Comparison of ENCODE assay signal across 11 cellular contexts in the genomic region with DNA sequence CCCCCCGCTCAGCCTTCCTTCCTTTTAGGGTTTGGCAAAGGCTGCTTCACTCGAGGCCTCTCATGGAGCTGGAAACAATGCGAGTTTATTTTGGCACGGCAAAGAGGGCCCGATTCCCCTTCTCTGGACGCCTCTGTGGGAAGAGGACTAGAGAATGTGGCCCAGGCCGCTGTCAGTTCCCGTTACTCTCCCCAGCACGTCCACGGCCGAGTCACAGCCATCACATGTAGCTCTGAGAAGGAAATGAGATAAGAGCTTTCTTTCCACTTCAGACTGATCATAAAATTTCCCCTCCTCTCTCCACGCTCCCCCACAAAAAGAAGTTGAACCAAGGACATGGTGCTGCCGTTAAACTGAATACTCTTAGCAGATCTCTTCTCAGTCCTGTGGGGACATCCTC.
DNase-seq lines count a peak whose midpoint lies in the region; ATAC-seq and TF ChIP-seq lines count a peak whose summit lies in the region.
"Had no signal": no experiment of that assay in that cellular context is flagged by ENCODE, and none has a peak within 500 bp of the region (broad histone marks: within the 10 kb centered on the region; RNA-seq: fewer than 3 reads in every experiment).

No MANE protein-coding gene starts in this region.

- peak; percentile 10 for DNase-seq in GF-D8 (lab: John Stamatoyannopoulos, UW)
- DNase-seq in astrocyte of the spinal cord (ENCODE audit: low read depth, low spot score): peak; percentile 74
- DNase-seq in right cardiac atrium: peak; percentile 93 to 96 (median 95)
- peak; percentile 44 for DNase-seq in gastrocnemius medialis
- DNase-seq in NCI-H1092 (lab: John Stamatoyannopoulos, UW): no peak
- no peak for DNase-seq in T1000 (lab: John Stamatoyannopoulos, UW)
- DNase-seq in activated CD4-positive, CD25-positive, alpha-beta regulatory T cell treated with anti-CD3 and anti-CD28 coated beads, Interleukin-2, amount 50 U/mL, for 72 hours: no peak
- no peak for DNase-seq in cerebellum (ENCODE audit: low spot score)
- DNase-seq: activated CD8-positive, alpha-beta memory T cell treated with anti-CD3 and anti-CD28 coated beads for 24 hours; COR-L47; naive B cell had no signal

- ATAC-seq in right cardiac atrium (peak; percentile 88 to 91), gastrocnemius medialis (peak in 1 of 2 donors; percentile 14)

- H3K27me3 ChIP-seq in right cardiac atrium (ENCODE audit: control insufficient read depth, insufficient read depth) (no peaks in the 10 kb centered on the region), gastrocnemius medialis (no peaks in the 10 kb centered on the region)

- 4% methylated on average over 13 of the region's 13 CpGs for WGBS in right cardiac atrium

- H3K4me3 ChIP-seq in astrocyte of the spinal cord (ENCODE audit: low read depth, low read length) (no peak overlapping the region), right cardiac atrium (ENCODE audit: low read length) (no peak overlapping the region), gastrocnemius medialis (no peak overlapping the region)

- H3K4me1 ChIP-seq in right cardiac atrium (ENCODE audit: control insufficient read depth, insufficient read depth, low read length) (peaks cover 53% of the 10 kb centered on the region), gastrocnemius medialis (peaks cover 37 to 55% of the 10 kb centered on the region in 2 donors)

- H3K36me3 ChIP-seq in gastrocnemius medialis: no peaks in the 10 kb centered on the region

- H3K27ac ChIP-seq in right cardiac atrium (ENCODE audit: low read length) (peak overlapping the region; percentile 100), gastrocnemius medialis (peak overlapping the region; percentile 65 to 80 (median 70))

- TF ChIP-seq CTCF in astrocyte of the spinal cord (IDR thresholded peaks at IDR 0.05; ENCODE audit: low read depth, low read length): no peak
- no peak for TF ChIP-seq CTCF in gastrocnemius medialis (IDR thresholded peaks at IDR 0.05 in 4 of 5, conservative IDR thresholded peaks at IDR 0.05 in 1 of 5)

- TF ChIP-seq POLR2A in gastrocnemius medialis (IDR thresholded peaks at IDR 0.05): no peak

- H3K9me3 ChIP-seq in right cardiac atrium (ENCODE audit: control insufficient read depth, low read length) (no peaks in the 10 kb centered on the region), gastrocnemius medialis (no peaks in the 10 kb centered on the region)

- intact Hi-C loops in right cardiac atrium (cut with DNase I): loop anchor here in 2 of 4 donors (5.0 to 10.0 kb wide), 3 partner anchors 33 to 63 kb away; no protein-coding TSS in a partner anchor
- intact Hi-C loops in gastrocnemius medialis (cut with DNase I; ENCODE audit: low total_unique reads): no loop called here

- in situ Hi-C loops in astrocyte of the spinal cord (cut with HindIII; ENCODE audit: low sequenced_read_pairs) (no loop called here), gastrocnemius medialis (cut with MboI; ENCODE audit: low sequenced_read_pairs in 4 of 4) (loop anchor here in 2 of 4 donors (10.0 kb wide), 1 partner anchor 61 kb away; no protein-coding TSS in a partner anchor)

Comparison
In these comparisons a context has a peak if more than half of its experiments do, and no peak if none do; other contexts are left out.
1. DNase-seq: peak in GF-D8 (single experiment), astrocyte of the spinal cord (single experiment), right cardiac atrium (3 of 3) and gastrocnemius medialis (2 of 2); none in NCI-H1092 (single experiment), T1000 (single experiment), activated CD4-positive, CD25-positive, alpha-beta regulatory T cell treated with anti-CD3 and anti-CD28 coated beads, Interleukin-2, amount 50 U/mL, for 72 hours (single experiment) and cerebellum (single experiment).